Comparison of ENCODE assay signal across 1 cellular context in the genomic region with DNA sequence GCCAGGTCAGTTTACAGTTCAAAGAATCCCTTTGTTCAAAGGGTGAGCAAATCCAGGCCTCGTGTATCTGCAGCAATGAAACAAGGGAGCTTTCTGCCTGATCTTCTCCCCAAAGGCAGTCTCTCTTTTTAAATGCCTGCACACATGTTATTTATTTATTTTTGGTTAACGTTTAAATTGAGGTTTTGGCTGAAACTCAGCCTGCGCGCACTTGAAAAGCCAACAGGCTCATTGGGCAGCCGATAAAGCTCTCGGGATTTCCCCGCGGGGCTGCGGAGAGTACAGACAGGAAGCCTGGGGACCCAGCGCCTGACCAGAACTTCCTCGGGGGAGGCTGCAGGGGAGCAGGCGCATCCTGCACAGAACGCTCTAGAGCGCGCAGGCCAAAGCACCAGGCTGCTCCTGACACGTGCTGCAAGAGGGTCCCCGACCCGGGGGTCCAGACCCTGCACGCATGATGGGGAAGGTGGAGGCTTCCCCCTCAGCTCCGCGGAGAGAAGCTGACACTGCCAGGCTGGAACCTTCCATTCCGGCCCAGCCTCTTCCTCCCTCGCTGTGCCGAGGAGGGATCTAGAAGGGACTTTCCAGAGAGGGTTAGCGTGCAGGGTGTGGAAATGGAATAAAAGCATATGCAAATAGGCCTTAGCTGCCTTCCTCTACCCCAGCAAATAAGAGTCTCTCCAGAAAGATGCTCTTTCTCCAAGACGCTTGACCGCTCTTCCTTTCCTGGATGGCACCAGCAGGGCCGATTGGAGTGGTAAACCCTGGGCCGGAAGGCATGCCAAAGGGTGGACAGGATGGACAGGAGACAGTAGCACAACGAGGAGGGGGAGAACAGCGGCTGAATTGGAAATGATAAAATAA.
TF ChIP-seq lines count a peak whose summit lies in the region.

No MANE protein-coding gene starts in this region.

TF ChIP-seq in GM12878, 131 proteins besides CTCF, POLR2A, EP300 and RAD21 (continued from another document and continues in another):
- TF ChIP-seq, protein P1, sequence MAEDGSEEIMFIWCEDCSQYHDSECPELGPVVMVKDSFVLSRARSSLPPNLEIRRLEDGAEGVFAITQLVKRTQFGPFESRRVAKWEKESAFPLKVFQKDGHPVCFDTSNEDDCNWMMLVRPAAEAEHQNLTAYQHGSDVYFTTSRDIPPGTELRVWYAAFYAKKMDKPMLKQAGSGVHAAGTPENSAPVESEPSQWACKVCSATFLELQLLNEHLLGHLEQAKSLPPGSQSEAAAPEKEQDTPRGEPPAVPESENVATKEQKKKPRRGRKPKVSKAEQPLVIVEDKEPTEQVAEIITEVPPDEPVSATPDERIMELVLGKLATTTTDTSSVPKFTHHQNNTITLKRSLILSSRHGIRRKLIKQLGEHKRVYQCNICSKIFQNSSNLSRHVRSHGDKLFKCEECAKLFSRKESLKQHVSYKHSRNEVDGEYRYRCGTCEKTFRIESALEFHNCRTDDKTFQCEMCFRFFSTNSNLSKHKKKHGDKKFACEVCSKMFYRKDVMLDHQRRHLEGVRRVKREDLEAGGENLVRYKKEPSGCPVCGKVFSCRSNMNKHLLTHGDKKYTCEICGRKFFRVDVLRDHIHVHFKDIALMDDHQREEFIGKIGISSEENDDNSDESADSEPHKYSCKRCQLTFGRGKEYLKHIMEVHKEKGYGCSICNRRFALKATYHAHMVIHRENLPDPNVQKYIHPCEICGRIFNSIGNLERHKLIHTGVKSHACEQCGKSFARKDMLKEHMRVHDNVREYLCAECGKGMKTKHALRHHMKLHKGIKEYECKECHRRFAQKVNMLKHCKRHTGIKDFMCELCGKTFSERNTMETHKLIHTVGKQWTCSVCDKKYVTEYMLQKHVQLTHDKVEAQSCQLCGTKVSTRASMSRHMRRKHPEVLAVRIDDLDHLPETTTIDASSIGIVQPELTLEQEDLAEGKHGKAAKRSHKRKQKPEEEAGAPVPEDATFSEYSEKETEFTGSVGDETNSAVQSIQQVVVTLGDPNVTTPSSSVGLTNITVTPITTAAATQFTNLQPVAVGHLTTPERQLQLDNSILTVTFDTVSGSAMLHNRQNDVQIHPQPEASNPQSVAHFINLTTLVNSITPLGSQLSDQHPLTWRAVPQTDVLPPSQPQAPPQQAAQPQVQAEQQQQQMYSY (CRISPR knock-in tag; IDR thresholded peaks at IDR 0.05) = no peak
- TF ChIP-seq NBN (IDR thresholded peaks at IDR 0.05) (peak; percentile 99), KLF5 (IDR thresholded peaks at IDR 0.05; ENCODE audit: partially characterized antibody) (peak; percentile 93), ETV6 (conservative IDR thresholded peaks at IDR 0.05 in 1 of 2, IDR thresholded peaks at IDR 0.05 in 1 of 2; ENCODE audit: borderline replicate concordance in 1 of 2, low read depth in 1 of 2) (peak in 1 of 2 experiments; percentile 87; a peak in 2 of 4 replicates), ZBED1 (IDR thresholded peaks at IDR 0.05; ENCODE audit: borderline replicate concordance) (peak; percentile 70), TCF12 (IDR thresholded peaks at IDR 0.05; ENCODE audit: low read depth, low read length) (peak; percentile 79; the same call in 1 of the 2 replicates), ASH2L (IDR thresholded peaks at IDR 0.05; ENCODE audit: borderline replicate concordance, low read depth) (peak; percentile 91; the same call in 1 of the 2 replicates), NFIC (IDR thresholded peaks at IDR 0.05; ENCODE audit: low read depth, low read length) (peak; percentile 98), EED (IDR thresholded peaks at IDR 0.05; ENCODE audit: low read depth) (peak; percentile 97), KAT2A (conservative IDR thresholded peaks at IDR 0.05; ENCODE audit: control insufficient read depth, low read depth, low read length) (no peak), RCOR1 (conservative IDR thresholded peaks at IDR 0.05; ENCODE audit: low read depth, low read length) (no peak), RAD51 (IDR thresholded peaks at IDR 0.05) (no peak), STAT1 (conservative IDR thresholded peaks at IDR 0.05) (0 out of 2 replicates have a peak, but pooled peaks have one; percentile 32), FOXM1 (IDR thresholded peaks at IDR 0.05; ENCODE audit: low read depth, low read length) (peak; percentile 98), MEF2B (IDR thresholded peaks at IDR 0.05; ENCODE audit: partially characterized antibody, poor library complexity, severe bottlenecking) (peak; percentile 93), POLR2AphosphoS2 (IDR thresholded peaks at IDR 0.05; ENCODE audit: low read depth, low read length) (peak; percentile 98), CHD1 (IDR thresholded peaks at IDR 0.05; ENCODE audit: low read depth, low read length) (peak; percentile 90), IRF4 (IDR thresholded peaks at IDR 0.05; ENCODE audit: low read depth, low read length) (peak; percentile 70), SMAD5 (IDR thresholded peaks at IDR 0.05; ENCODE audit: low read depth) (peak; percentile 97), ZNF24 (IDR thresholded peaks at IDR 0.05) (peak; percentile 59; the same call in 1 of the 2 replicates), ZSCAN29 (IDR thresholded peaks at IDR 0.05) (0 out of 2 replicates have a peak, but pooled peaks have one; percentile 6), PML (IDR thresholded peaks at IDR 0.05; ENCODE audit: low read length) (peak; percentile 97), JUNB (IDR thresholded peaks at IDR 0.05) (peak; percentile 30), ZNF207 (IDR thresholded peaks at IDR 0.05; ENCODE audit: borderline replicate concordance) (no peak; the same call in none of the 2 replicates), TARDBP (IDR thresholded peaks at IDR 0.05; ENCODE audit: borderline replicate concordance) (no peak; the same call in 1 of the 2 replicates), NFYA (IDR thresholded peaks at IDR 0.05; ENCODE audit: borderline replicate concordance, low read depth, low read length) (no peak)
- TF ChIP-seq, protein P2, sequence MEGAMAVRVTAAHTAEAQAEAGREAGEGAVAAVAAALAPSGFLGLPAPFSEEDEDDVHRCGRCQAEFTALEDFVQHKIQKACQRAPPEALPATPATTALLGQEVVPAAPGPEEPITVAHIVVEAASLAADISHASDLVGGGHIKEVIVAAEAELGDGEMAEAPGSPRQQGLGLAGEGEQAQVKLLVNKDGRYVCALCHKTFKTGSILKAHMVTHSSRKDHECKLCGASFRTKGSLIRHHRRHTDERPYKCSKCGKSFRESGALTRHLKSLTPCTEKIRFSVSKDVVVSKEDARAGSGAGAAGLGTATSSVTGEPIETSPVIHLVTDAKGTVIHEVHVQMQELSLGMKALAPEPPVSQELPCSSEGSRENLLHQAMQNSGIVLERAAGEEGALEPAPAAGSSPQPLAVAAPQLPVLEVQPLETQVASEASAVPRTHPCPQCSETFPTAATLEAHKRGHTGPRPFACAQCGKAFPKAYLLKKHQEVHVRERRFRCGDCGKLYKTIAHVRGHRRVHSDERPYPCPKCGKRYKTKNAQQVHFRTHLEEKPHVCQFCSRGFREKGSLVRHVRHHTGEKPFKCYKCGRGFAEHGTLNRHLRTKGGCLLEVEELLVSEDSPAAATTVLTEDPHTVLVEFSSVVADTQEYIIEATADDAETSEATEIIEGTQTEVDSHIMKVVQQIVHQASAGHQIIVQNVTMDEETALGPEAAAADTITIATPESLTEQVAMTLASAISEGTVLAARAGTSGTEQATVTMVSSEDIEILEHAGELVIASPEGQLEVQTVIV (IDR thresholded peaks at IDR 0.05; ENCODE audit: borderline replicate concordance, partially characterized antibody) = no peak
- TF ChIP-seq, protein P3, sequence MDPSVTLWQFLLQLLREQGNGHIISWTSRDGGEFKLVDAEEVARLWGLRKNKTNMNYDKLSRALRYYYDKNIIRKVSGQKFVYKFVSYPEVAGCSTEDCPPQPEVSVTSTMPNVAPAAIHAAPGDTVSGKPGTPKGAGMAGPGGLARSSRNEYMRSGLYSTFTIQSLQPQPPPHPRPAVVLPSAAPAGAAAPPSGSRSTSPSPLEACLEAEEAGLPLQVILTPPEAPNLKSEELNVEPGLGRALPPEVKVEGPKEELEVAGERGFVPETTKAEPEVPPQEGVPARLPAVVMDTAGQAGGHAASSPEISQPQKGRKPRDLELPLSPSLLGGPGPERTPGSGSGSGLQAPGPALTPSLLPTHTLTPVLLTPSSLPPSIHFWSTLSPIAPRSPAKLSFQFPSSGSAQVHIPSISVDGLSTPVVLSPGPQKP (IDR thresholded peaks at IDR 0.05; ENCODE audit: low read depth, low read length) = no peak; the same call in none of the 2 replicates
- TF ChIP-seq, protein P4, sequence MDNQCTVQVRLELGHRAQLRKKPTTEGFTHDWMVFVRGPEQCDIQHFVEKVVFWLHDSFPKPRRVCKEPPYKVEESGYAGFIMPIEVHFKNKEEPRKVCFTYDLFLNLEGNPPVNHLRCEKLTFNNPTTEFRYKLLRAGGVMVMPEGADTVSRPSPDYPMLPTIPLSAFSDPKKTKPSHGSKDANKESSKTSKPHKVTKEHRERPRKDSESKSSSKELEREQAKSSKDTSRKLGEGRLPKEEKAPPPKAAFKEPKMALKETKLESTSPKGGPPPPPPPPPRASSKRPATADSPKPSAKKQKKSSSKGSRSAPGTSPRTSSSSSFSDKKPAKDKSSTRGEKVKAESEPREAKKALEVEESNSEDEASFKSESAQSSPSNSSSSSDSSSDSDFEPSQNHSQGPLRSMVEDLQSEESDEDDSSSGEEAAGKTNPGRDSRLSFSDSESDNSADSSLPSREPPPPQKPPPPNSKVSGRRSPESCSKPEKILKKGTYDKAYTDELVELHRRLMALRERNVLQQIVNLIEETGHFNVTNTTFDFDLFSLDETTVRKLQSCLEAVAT (IDR thresholded peaks at IDR 0.05) = peak; percentile 99
- TF ChIP-seq, protein P5, sequence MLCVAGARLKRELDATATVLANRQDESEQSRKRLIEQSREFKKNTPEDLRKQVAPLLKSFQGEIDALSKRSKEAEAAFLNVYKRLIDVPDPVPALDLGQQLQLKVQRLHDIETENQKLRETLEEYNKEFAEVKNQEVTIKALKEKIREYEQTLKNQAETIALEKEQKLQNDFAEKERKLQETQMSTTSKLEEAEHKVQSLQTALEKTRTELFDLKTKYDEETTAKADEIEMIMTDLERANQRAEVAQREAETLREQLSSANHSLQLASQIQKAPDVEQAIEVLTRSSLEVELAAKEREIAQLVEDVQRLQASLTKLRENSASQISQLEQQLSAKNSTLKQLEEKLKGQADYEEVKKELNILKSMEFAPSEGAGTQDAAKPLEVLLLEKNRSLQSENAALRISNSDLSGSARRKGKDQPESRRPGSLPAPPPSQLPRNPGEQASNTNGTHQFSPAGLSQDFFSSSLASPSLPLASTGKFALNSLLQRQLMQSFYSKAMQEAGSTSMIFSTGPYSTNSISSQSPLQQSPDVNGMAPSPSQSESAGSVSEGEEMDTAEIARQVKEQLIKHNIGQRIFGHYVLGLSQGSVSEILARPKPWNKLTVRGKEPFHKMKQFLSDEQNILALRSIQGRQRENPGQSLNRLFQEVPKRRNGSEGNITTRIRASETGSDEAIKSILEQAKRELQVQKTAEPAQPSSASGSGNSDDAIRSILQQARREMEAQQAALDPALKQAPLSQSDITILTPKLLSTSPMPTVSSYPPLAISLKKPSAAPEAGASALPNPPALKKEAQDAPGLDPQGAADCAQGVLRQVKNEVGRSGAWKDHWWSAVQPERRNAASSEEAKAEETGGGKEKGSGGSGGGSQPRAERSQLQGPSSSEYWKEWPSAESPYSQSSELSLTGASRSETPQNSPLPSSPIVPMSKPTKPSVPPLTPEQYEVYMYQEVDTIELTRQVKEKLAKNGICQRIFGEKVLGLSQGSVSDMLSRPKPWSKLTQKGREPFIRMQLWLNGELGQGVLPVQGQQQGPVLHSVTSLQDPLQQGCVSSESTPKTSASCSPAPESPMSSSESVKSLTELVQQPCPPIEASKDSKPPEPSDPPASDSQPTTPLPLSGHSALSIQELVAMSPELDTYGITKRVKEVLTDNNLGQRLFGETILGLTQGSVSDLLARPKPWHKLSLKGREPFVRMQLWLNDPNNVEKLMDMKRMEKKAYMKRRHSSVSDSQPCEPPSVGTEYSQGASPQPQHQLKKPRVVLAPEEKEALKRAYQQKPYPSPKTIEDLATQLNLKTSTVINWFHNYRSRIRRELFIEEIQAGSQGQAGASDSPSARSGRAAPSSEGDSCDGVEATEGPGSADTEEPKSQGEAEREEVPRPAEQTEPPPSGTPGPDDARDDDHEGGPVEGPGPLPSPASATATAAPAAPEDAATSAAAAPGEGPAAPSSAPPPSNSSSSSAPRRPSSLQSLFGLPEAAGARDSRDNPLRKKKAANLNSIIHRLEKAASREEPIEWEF (IDR thresholded peaks at IDR 0.05; ENCODE audit: insufficient replicate concordance, low read depth, low read length) = peak; percentile 10
- TF ChIP-seq, protein P6, sequence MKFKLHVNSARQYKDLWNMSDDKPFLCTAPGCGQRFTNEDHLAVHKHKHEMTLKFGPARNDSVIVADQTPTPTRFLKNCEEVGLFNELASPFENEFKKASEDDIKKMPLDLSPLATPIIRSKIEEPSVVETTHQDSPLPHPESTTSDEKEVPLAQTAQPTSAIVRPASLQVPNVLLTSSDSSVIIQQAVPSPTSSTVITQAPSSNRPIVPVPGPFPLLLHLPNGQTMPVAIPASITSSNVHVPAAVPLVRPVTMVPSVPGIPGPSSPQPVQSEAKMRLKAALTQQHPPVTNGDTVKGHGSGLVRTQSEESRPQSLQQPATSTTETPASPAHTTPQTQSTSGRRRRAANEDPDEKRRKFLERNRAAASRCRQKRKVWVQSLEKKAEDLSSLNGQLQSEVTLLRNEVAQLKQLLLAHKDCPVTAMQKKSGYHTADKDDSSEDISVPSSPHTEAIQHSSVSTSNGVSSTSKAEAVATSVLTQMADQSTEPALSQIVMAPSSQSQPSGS (IDR thresholded peaks at IDR 0.05; ENCODE audit: low read length) = peak; percentile 86
- TF ChIP-seq, protein P7, sequence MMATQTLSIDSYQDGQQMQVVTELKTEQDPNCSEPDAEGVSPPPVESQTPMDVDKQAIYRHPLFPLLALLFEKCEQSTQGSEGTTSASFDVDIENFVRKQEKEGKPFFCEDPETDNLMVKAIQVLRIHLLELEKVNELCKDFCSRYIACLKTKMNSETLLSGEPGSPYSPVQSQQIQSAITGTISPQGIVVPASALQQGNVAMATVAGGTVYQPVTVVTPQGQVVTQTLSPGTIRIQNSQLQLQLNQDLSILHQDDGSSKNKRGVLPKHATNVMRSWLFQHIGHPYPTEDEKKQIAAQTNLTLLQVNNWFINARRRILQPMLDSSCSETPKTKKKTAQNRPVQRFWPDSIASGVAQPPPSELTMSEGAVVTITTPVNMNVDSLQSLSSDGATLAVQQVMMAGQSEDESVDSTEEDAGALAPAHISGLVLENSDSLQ (IDR thresholded peaks at IDR 0.05) = no peak
- TF ChIP-seq, protein P8, sequence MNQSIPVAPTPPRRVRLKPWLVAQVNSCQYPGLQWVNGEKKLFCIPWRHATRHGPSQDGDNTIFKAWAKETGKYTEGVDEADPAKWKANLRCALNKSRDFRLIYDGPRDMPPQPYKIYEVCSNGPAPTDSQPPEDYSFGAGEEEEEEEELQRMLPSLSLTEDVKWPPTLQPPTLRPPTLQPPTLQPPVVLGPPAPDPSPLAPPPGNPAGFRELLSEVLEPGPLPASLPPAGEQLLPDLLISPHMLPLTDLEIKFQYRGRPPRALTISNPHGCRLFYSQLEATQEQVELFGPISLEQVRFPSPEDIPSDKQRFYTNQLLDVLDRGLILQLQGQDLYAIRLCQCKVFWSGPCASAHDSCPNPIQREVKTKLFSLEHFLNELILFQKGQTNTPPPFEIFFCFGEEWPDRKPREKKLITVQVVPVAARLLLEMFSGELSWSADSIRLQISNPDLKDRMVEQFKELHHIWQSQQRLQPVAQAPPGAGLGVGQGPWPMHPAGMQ (IDR thresholded peaks at IDR 0.05; ENCODE audit: borderline replicate concordance) = no peak
